11 cellular contexts compared by ENCODE assay signal in genomic region chr7:55556031-55556430, GRCh38. TPM values are rescaled to one million over a fixed set of nuclear protein-coding genes. Genes with fewer than 3 reads are reported as not detected.
DNase-seq lines count a peak whose midpoint lies in the region; ATAC-seq, FAIRE-seq and TF ChIP-seq lines count a peak whose summit lies in the region.
"Had no signal": no experiment of that assay in that cellular context is flagged by ENCODE, and none has a peak within 500 bp of the region (broad histone marks: within the 10 kb centered on the region; RNA-seq: fewer than 3 reads in every experiment).

No MANE protein-coding gene starts in this region.

- BruUV-seq in HepG2 (replicated peaks; lab: Mats Ljungman, UMichigan) = no TSS peak

- H4K20me1 ChIP-seq in HepG2 (ENCODE audit: insufficient read depth, low read length) = peaks cover 4% of the 10 kb centered on the region; the same call in 1 of the 2 replicates

- H3K4me2 ChIP-seq in HepG2 (ENCODE audit: low read depth, low read length) = no peak overlapping the region

- no peaks in the 10 kb centered on the region for H3K9me3 ChIP-seq in HepG2 (ENCODE audit: low read length)

- H3K27ac ChIP-seq in HepG2 (ENCODE audit: extremely low read length, insufficient read depth, low read length) = no peak overlapping the region
- H3K27ac ChIP-seq: VCaP had no signal

- H3K27me3 ChIP-seq in HepG2 (ENCODE audit: control insufficient read depth in 1 of 2, insufficient read depth in 2 of 2, low read length in 2 of 2) = no peaks in the 10 kb centered on the region

- peaks cover 72% of the 10 kb centered on the region for H3K79me2 ChIP-seq in HepG2 (ENCODE audit: insufficient read depth, low read length)

- DNase-seq in GM12892 (ENCODE audit: insufficient read length) (no peak), HepG2 (ENCODE audit: low spot score) (no peak), ecto neural progenitor cell (ENCODE audit: low spot score) (no peak), cortex of kidney (lab: John Stamatoyannopoulos, UW) (no peak)
- DNase-seq in activated CD8-positive, alpha-beta memory T cell treated with anti-CD3 and anti-CD28 coated beads for 24 hours = no peak
- DNase-seq: amygdala; DND-41; stimulated activated CD4-positive, alpha-beta T cell treated with anti-CD3 and anti-CD28 coated beads, Interleukin-1b, Interleukin-23, amount 100 ng/mL, for 48 hours had no signal

- TF ChIP-seq CTCF in HepG2 (CRISPR knock-in tag; IDR thresholded peaks at IDR 0.05) = no peak

- H3K4me1 ChIP-seq in HepG2 (ENCODE audit: insufficient read depth, low read length) = peaks cover 38% of the 10 kb centered on the region

- POLR2A ChIA-PET in HepG2 (lab: Yijun Ruan, JAX) = no interaction called here

- CTCF ChIA-PET in HepG2 (lab: Yijun Ruan, JAX; ENCODE audit: low intra/inter-chr PET ratio, low total read pairs) = no interaction called here

- H3K4me1 Mint-ChIP-seq in IgD-negative memory B cell = peaks cover 79 to 95% (median 86%) of the 10 kb centered on the region in 3 donors

- TF ChIP-seq POLR2A in GM12892 (IDR thresholded peaks at IDR 0.05; ENCODE audit: low read depth, low read length) (no peak; the same call in 1 of the 2 replicates), HepG2 (IDR thresholded peaks at IDR 0.05; ENCODE audit: insufficient read depth in 1 of 2, low read depth in 2 of 2, low read length in 2 of 2) (no peak)

- H3K9ac ChIP-seq in HepG2 (ENCODE audit: insufficient read depth, low read depth, low read length) = no peak overlapping the region

- 93% methylated on average over 1 of the region's 1 CpG for WGBS in HepG2 (ENCODE audit: low lambda C conversion rate)

- in situ Hi-C loops in HepG2 (cut with HindIII; ENCODE audit: extremely low pct_ligation_motif_present, low pct_unique_long_range_greater_than_20kb) = no loop called here

- peaks cover 9% of the 10 kb centered on the region for H3K36me3 Mint-ChIP-seq in IgD-negative memory B cell

- ATAC-seq in GM19467 (IDR thresholded peaks at IDR 0.05; ENCODE audit: unreplicated experiment) (peak; percentile 25), HepG2 (peak; percentile 74)

- peak overlapping the region; percentile 2 to 95 (median 56) for H3K4me3 Mint-ChIP-seq in IgD-negative memory B cell

- no peak for TF ChIP-seq RAD21 in HepG2 (CRISPR knock-in tag; IDR thresholded peaks at IDR 0.05)

- FAIRE-seq in GM12892 (lab: Jason Lieb, UNC) (peak; percentile 79), HepG2 (lab: Jason Lieb, UNC) (no peak)

- peak overlapping the region in 2 of 3 donors; percentile 86 to 91 for H3K27ac Mint-ChIP-seq in IgD-negative memory B cell

- TF ChIP-seq EP300 in HepG2 (IDR thresholded peaks at IDR 0.05; ENCODE audit: low read depth in 2 of 2, low read length in 2 of 2) (no peak), HepG2 (CRISPR knock-in tag; IDR thresholded peaks at IDR 0.05; ENCODE audit: borderline replicate concordance) (no peak)

- no peaks in the 10 kb centered on the region for H3K9me3 Mint-ChIP-seq in IgD-negative memory B cell

- no peaks in the 10 kb centered on the region; a peak in 1 of 5 replicates for H3K36me3 ChIP-seq in HepG2 (replicated peaks in 1 of 2; ENCODE audit: control insufficient read depth in 1 of 2, insufficient read depth in 2 of 2, low read length in 2 of 2)

- H3K4me3 ChIP-seq in HepG2 (replicated peaks in 1 of 3; ENCODE audit: insufficient read depth in 1 of 3, low read depth in 2 of 3, low read length in 3 of 3) = no peak overlapping the region

- intact Hi-C loops in HepG2 (cut with micrococcal nuclease; ENCODE audit: unreplicated experiment) = no loop called here

- H3K27me3 Mint-ChIP-seq in IgD-negative memory B cell = no peaks in the 10 kb centered on the region

- H2AFZ ChIP-seq in HepG2 (ENCODE audit: low read length) = no peak overlapping the region

TF ChIP-seq in HepG2, 621 proteins besides CTCF, POLR2A, EP300 and RAD21:
- TF ChIP-seq RBM22 (optimal IDR thresholded peaks at IDR 0.05; ENCODE audit: low read length) = peak; percentile 62
- no peak for TF ChIP-seq ELF3 (CRISPR knock-in tag; IDR thresholded peaks at IDR 0.05)
- TF ChIP-seq ZNF841 (CRISPR knock-in tag; IDR thresholded peaks at IDR 0.05; ENCODE audit: borderline replicate concordance) = no peak
- TF ChIP-seq ZNF460 (CRISPR knock-in tag; IDR thresholded peaks at IDR 0.05; ENCODE audit: borderline replicate concordance) = no peak

RNA-seq across cellular contexts. Expression of gene VOPP1, which starts 16.3 kb away (rescaled TPM):
- 210 TPM for polyA plus RNA-seq in GM12892 (2012; ENCODE audit: missing spikeins)
- polyA plus RNA-seq in IgD-negative memory B cell (70.2 TPM), HepG2 (2011; rRNA removed) (21.3 and 21.8 TPM in 2 replicates)
- 49.9 and 55.3 TPM in 2 replicates for total RNA-seq in HepG2 (2016; rRNA removed; fragmentation: Illumina TruSeq; extraction: Trizol)
- total RNA-seq in HepG2 (2016; cell fraction: cytosol; rRNA removed; fragmentation: Illumina TruSeq; extraction: Trizol; ENCODE audit: low read depth) = 29.6 and 31.7 TPM in 2 replicates
- 43.7 and 56.7 TPM in 2 replicates for total RNA-seq in HepG2 (2016; cell fraction: insoluble cytoplasmic fraction; rRNA removed; fragmentation: Illumina TruSeq; extraction: Trizol)
- total RNA-seq in HepG2 (2016; cell fraction: membrane; rRNA removed; fragmentation: Illumina TruSeq; extraction: Trizol) = 74.9 and 78.9 TPM in 2 replicates
- 43.5 and 50.2 TPM in 2 replicates for total RNA-seq in HepG2 (2016; cell fraction: nucleus; rRNA removed; fragmentation: Illumina TruSeq; extraction: Trizol)
- 21.1 and 24.6 TPM in 2 replicates for polyA plus RNA-seq in HepG2 (2011; cell fraction: cytosol; rRNA removed)
- polyA plus RNA-seq in HepG2 (2011; cell fraction: nucleus; rRNA removed) = 12.5 and 14.4 TPM in 2 replicates
- polyA plus RNA-seq in HepG2 (2012) = 24.1 and 26.8 TPM in 2 replicates
- polyA plus RNA-seq in HepG2 (2016; cell fraction: cytosol; fragmentation: Illumina TruSeq; extraction: Trizol; ENCODE audit: low read depth) = 32.1 and 36.4 TPM in 2 replicates
- polyA plus RNA-seq in HepG2 (2016; cell fraction: insoluble cytoplasmic fraction; fragmentation: Illumina TruSeq; extraction: Trizol; ENCODE audit: low read depth) = 38.0 and 40.3 TPM in 2 replicates
- polyA plus RNA-seq in HepG2 (2016; cell fraction: membrane; fragmentation: Illumina TruSeq; extraction: Trizol; ENCODE audit: low read depth) = 62.2 and 67.1 TPM in 2 replicates
- polyA plus RNA-seq in HepG2 (2016; cell fraction: nucleus; fragmentation: Illumina TruSeq; extraction: Trizol; ENCODE audit: insufficient read depth, low read depth) = 49.8 and 50.9 TPM in 2 replicates
- polyA minus RNA-seq in HepG2 (2011; rRNA and poly(A)+ RNA removed; ENCODE audit: low replicate concordance) = 59.2 and 63.5 TPM in 2 replicates
- 28.0 and 28.5 TPM in 2 replicates for polyA minus RNA-seq in HepG2 (2011; cell fraction: cytosol; rRNA and poly(A)+ RNA removed)
- 19.4 and 23.2 TPM in 2 replicates for polyA minus RNA-seq in HepG2 (2011; cell fraction: nucleus; rRNA and poly(A)+ RNA removed)
